8 cellular contexts compared by ENCODE assay signal in the genomic region with DNA sequence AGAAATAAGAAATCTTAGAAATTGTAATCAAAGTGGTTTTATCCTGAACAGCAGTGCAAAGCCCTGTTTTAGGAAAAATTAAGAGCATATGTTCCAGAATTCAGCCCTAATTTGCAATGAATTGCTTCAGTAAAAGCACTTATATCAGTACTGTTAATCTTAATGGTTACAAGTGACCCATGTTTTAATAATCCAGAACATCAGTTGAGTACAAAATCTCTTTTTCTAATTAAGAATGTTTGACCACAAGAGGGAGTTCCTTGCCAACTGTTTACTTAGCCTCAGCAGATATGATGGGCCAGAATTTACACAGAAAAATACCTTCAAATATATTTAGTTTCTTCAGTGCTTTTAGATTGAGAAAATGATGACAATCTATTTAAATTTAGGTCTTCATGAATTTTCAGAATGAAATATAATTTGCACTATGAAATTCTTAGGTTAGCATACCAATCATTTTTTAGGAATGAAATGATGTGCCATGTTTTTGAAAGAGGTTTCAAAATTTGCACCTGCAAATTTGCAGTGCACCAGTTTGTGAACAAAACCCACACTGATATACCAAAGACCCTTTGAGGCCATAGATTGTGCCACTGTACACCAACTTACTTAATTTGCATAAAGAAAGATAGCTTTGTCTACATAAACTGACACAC.
A peak's percentile ranks its signal among the peaks of the same experiment; 100 is the strongest.
DNase-seq lines count a peak whose midpoint lies in the region; ATAC-seq and TF ChIP-seq lines count a peak whose summit lies in the region.
"Had no signal": no experiment of that assay in that cellular context is flagged by ENCODE, and none has a peak within 500 bp of the region (broad histone marks: within the 10 kb centered on the region; RNA-seq: fewer than 3 reads in every experiment).

No MANE protein-coding gene starts in this region.

- DNase-seq in GM10248 (ENCODE audit: extremely low spot score), result peak; percentile 7
- peak; percentile 18 for DNase-seq in HuH-7.5 (ENCODE audit: low spot score)
- DNase-seq in WERI-Rb-1, result no peak
- DNase-seq in left lobe of liver (ENCODE audit: low spot score), result no peak
- no peak for DNase-seq in T-helper 1 cell
- DNase-seq in activated CD8-positive, alpha-beta T cell treated with anti-CD3 and anti-CD28 coated beads, Interleukin-2, amount 10 ng/mL, durations not matched to agents 7 days and 5 days, result no peak
- DNase-seq in T-helper 2 cell treated with Interferon-gamma antibody and Interleukin-4, amounts not matched to agents 5 μg/mL and 100 μg/mL, for 36 hours (ENCODE audit: low spot score), result no peak

- H3K27ac ChIP-seq in WERI-Rb-1, result no peak overlapping the region
- H3K27ac ChIP-seq: skin epidermis had no signal

- no peaks in the 10 kb centered on the region for H3K9me3 Mint-ChIP-seq in activated CD8-positive, alpha-beta T cell treated with anti-CD3 and anti-CD28 coated beads, Interleukin-2, amount 10 ng/mL, durations not matched to agents 7 days and 5 days (ENCODE audit: insufficient read depth)
- H3K9me3 Mint-ChIP-seq in T-helper 2 cell treated with Interferon-gamma antibody and Interleukin-4, amounts not matched to agents 5 μg/mL and 100 μg/mL, for 36 hours, result no peaks in the 10 kb centered on the region

- no peak overlapping the region for H3K4me3 ChIP-seq in WERI-Rb-1 (ENCODE audit: low read depth, low read length)
- H3K4me3 ChIP-seq: skin epidermis had no signal

- H3K9me3 ChIP-seq in WERI-Rb-1 (ENCODE audit: severe bottlenecking), result no peaks in the 10 kb centered on the region

- H3K4me3 Mint-ChIP-seq in activated CD8-positive, alpha-beta T cell treated with anti-CD3 and anti-CD28 coated beads, Interleukin-2, amount 10 ng/mL, durations not matched to agents 7 days and 5 days, result no peak overlapping the region
- H3K4me3 Mint-ChIP-seq in T-helper 2 cell treated with Interferon-gamma antibody and Interleukin-4, amounts not matched to agents 5 μg/mL and 100 μg/mL, for 36 hours, result no peak overlapping the region

- H3K36me3 Mint-ChIP-seq in activated CD8-positive, alpha-beta T cell treated with anti-CD3 and anti-CD28 coated beads, Interleukin-2, amount 10 ng/mL, durations not matched to agents 7 days and 5 days (ENCODE audit: low read depth), result no peaks in the 10 kb centered on the region
- H3K36me3 Mint-ChIP-seq in T-helper 2 cell treated with Interferon-gamma antibody and Interleukin-4, amounts not matched to agents 5 μg/mL and 100 μg/mL, for 36 hours (ENCODE audit: low read depth), result no peaks in the 10 kb centered on the region

- no peak overlapping the region for H3K27ac Mint-ChIP-seq in activated CD8-positive, alpha-beta T cell treated with anti-CD3 and anti-CD28 coated beads, Interleukin-2, amount 10 ng/mL, durations not matched to agents 7 days and 5 days
- no peak overlapping the region for H3K27ac Mint-ChIP-seq in T-helper 2 cell treated with Interferon-gamma antibody and Interleukin-4, amounts not matched to agents 5 μg/mL and 100 μg/mL, for 36 hours

- POLR2A ChIA-PET in GM10248 (lab: Yijun Ruan, JAX), result no interaction called here
- POLR2A ChIA-PET in activated CD8-positive, alpha-beta T cell treated with anti-CD3 and anti-CD28 coated beads, Interleukin-2, amount 10 ng/mL, durations not matched to agents 7 days and 5 days (lab: Charles Lee), result no interaction called here

- H3K36me3 ChIP-seq in WERI-Rb-1, result no peaks in the 10 kb centered on the region

- ATAC-seq in left lobe of liver, result peak; percentile 74
- no peak for ATAC-seq in activated CD8-positive, alpha-beta T cell treated with anti-CD3 and anti-CD28 coated beads, Interleukin-2, amount 10 ng/mL, durations not matched to agents 7 days and 5 days

- H3K4me1 Mint-ChIP-seq in activated CD8-positive, alpha-beta T cell treated with anti-CD3 and anti-CD28 coated beads, Interleukin-2, amount 10 ng/mL, durations not matched to agents 7 days and 5 days (ENCODE audit: low read depth), result no peaks in the 10 kb centered on the region
- no peaks in the 10 kb centered on the region for H3K4me1 Mint-ChIP-seq in T-helper 2 cell treated with Interferon-gamma antibody and Interleukin-4, amounts not matched to agents 5 μg/mL and 100 μg/mL, for 36 hours (ENCODE audit: low read depth)

- H3K27me3 ChIP-seq in WERI-Rb-1 (ENCODE audit: insufficient read depth, low read depth, severe bottlenecking), result no peaks in the 10 kb centered on the region

- CTCF ChIA-PET in GM10248 (lab: Yijun Ruan, JAX), result no interaction called here
- CTCF ChIA-PET in activated CD8-positive, alpha-beta T cell treated with anti-CD3 and anti-CD28 coated beads, Interleukin-2, amount 10 ng/mL, durations not matched to agents 7 days and 5 days (lab: Charles Lee), result no interaction called here

- no peaks in the 10 kb centered on the region for H3K27me3 Mint-ChIP-seq in activated CD8-positive, alpha-beta T cell treated with anti-CD3 and anti-CD28 coated beads, Interleukin-2, amount 10 ng/mL, durations not matched to agents 7 days and 5 days (ENCODE audit: low read depth)
- no peaks in the 10 kb centered on the region for H3K27me3 Mint-ChIP-seq in T-helper 2 cell treated with Interferon-gamma antibody and Interleukin-4, amounts not matched to agents 5 μg/mL and 100 μg/mL, for 36 hours (ENCODE audit: low read depth)

- TF ChIP-seq CTCF in GM10248 (IDR thresholded peaks at IDR 0.05; ENCODE audit: control extremely low read depth, extremely low read depth, low read depth, missing control alignments) (peak; percentile 46), WERI-Rb-1 (IDR thresholded peaks at IDR 0.05; ENCODE audit: low read depth, low read length) (0 out of 2 replicates have a peak, but pooled peaks have one; percentile 3)

Comparison
In these comparisons a context has a peak if more than half of its experiments do, and no peak if none do; other contexts are left out.
1. DNase-seq: peak in GM10248 (single experiment) and HuH-7.5 (single experiment); none in WERI-Rb-1 (single experiment), left lobe of liver (single experiment), T-helper 1 cell (0 of 5), activated CD8-positive, alpha-beta T cell treated with anti-CD3 and anti-CD28 coated beads, Interleukin-2, amount 10 ng/mL, durations not matched to agents 7 days and 5 days (single experiment) and T-helper 2 cell treated with Interferon-gamma antibody and Interleukin-4, amounts not matched to agents 5 μg/mL and 100 μg/mL, for 36 hours (single experiment).